8 cellular contexts compared by ENCODE assay signal in genomic region chr3:128794788-128795649, GRCh38.
DNase-seq lines count a peak whose midpoint lies in the region; ATAC-seq and TF ChIP-seq lines count a peak whose summit lies in the region.

No MANE protein-coding gene starts in this region.

- DNase-seq in AG10803 (ENCODE audit: low read depth) (peak; percentile 61), NCI-H446 (lab: John Stamatoyannopoulos, UW) (peak; percentile 20 to 64), dermis blood vessel endothelial cell (peak; percentile 78), lung (ENCODE audit: low spot score) (peak; percentile 61)
- DNase-seq in activated CD4-positive, alpha-beta T cell treated with anti-CD3 and anti-CD28 coated beads for 48 hours: peak; percentile 74
- peak; percentile 32 to 37 for DNase-seq in stimulated activated CD8-positive, alpha-beta memory T cell treated with anti-CD3 and anti-CD28 coated beads, Interleukin-7, amount 100 ng/mL, for 4 hours (ENCODE audit: low read depth in 2 of 2)

- WGBS in lung, 2 donors: 57 to 64% methylated on average over 7 of the region's 7 CpGs

- TF ChIP-seq CTCF in AG10803 (conservative IDR thresholded peaks at IDR 0.05; ENCODE audit: low read length) (peak; percentile 84), lung (IDR thresholded peaks at IDR 0.05; ENCODE audit: control extremely low read depth, extremely low read depth) (peak; percentile 62)

- H3K27me3 ChIP-seq in lung (ENCODE audit: control insufficient read depth, insufficient read depth): no peaks in the 10 kb centered on the region

- peaks cover 6 to 24% of the 10 kb centered on the region in 2 donors for H3K4me1 ChIP-seq in lung (ENCODE audit: control insufficient read depth in 2 of 2, insufficient read depth in 2 of 2, low read length in 2 of 2)

- ATAC-seq in GM18520 (IDR thresholded peaks at IDR 0.05; ENCODE audit: unreplicated experiment) (peak; percentile 53), HG03159 (IDR thresholded peaks at IDR 0.05; ENCODE audit: unreplicated experiment) (peak; percentile 64), lung (ENCODE audit: insufficient read depth, low FRiP score) (peak; percentile 90)

- H3K36me3 ChIP-seq in lung (ENCODE audit: control insufficient read depth in 2 of 2, insufficient read depth in 2 of 2, low read length in 2 of 2): peaks cover 21 to 22% of the 10 kb centered on the region in 2 donors

- H3K4me3 ChIP-seq in AG10803 (ENCODE audit: low read length) (no peak overlapping the region), lung (no peak overlapping the region)

- peak overlapping the region in 1 of 2 donors; percentile 67 for H3K27ac ChIP-seq in lung (ENCODE audit: low read depth in 1 of 2, low read length in 1 of 2)

- H3K9me3 ChIP-seq in lung (ENCODE audit: control insufficient read depth in 2 of 2, insufficient read depth in 1 of 2, low read length in 1 of 2): no peaks in the 10 kb centered on the region
